In genomic region chr11:116517077-116517476, GRCh38 we compare ENCODE assay signal across 32 cellular contexts.
A peak's percentile ranks its signal among the peaks of the same experiment; 100 is the strongest.
DNase-seq lines count a peak whose midpoint lies in the region; TF ChIP-seq lines count a peak whose summit lies in the region.
"Had no signal": no experiment of that assay in that cellular context is flagged by ENCODE, and none has a peak within 500 bp of the region (broad histone marks: within the 10 kb centered on the region; RNA-seq: fewer than 3 reads in every experiment).

No MANE protein-coding gene starts in this region.

- intact Hi-C loops in stomach (cut with DNase I; ENCODE audit: low total_unique reads) = no loop called here

- no peaks in the 10 kb centered on the region for H3K9me3 ChIP-seq in stomach
- H3K9me3 ChIP-seq in MG63 = no peaks in the 10 kb centered on the region
- H3K9me3 ChIP-seq: A549, HAP-1, heart right ventricle, psoas muscle, thoracic aorta, vagina had no signal

- H3K36me3 ChIP-seq in stomach (no peaks in the 10 kb centered on the region), MG63 (no peaks in the 10 kb centered on the region)
- H3K36me3 ChIP-seq: brain microvascular endothelial cell, HAP-1, heart right ventricle, thoracic aorta, vagina had no signal

- H3K4me3 ChIP-seq in stomach (no peak overlapping the region), MG63 (no peak overlapping the region)
- H3K4me3 ChIP-seq: A549, dorsolateral prefrontal cortex, HAP-1, heart right ventricle, lung, psoas muscle, thoracic aorta, vagina had no signal

- no peak for TF ChIP-seq EP300 in stomach (IDR thresholded peaks at IDR 0.05)

- 39 to 51% (median 42%) methylated on average over 4 of the region's 4 CpGs for WGBS in stomach, 5 donors

- H3K27me3 ChIP-seq in stomach (peaks cover 0 to 30% (median 5%) of the 10 kb centered on the region in 3 donors), MG63 (no peaks in the 10 kb centered on the region)
- H3K27me3 ChIP-seq: brain microvascular endothelial cell, vagina had no signal

- H3K27ac ChIP-seq in stomach = no peak overlapping the region
- H3K27ac ChIP-seq: A549, brain microvascular endothelial cell, dorsolateral prefrontal cortex, heart right ventricle, HL-60, psoas muscle, thoracic aorta, vagina had no signal

- DNase-seq in NCI-H748 (lab: John Stamatoyannopoulos, UW; ENCODE audit: unreplicated experiment) (peak; percentile 66), NCI-H748 treated with DMSO at 0.1 percent for 48 hours (lab: John Stamatoyannopoulos, UW) (no peak), NCI-H345 treated with DMSO at 0.1 percent for 48 hours (lab: John Stamatoyannopoulos, UW; ENCODE audit: unreplicated experiment) (peak; percentile 14), ecto neural progenitor cell (ENCODE audit: low spot score) (peak; percentile 45), stomach (peak; percentile 22), NCI-H2171 treated with DMSO at 0.1 percent for 48 hours (lab: John Stamatoyannopoulos, UW) (no peak), MG63 (no peak)
- DNase-seq in activated naive CD4-positive, alpha-beta T cell (lab: John Stamatoyannopoulos, UW) = no peak
- DNase-seq: activated CD4-positive, alpha-beta T cell treated with anti-CD3 and anti-CD28 coated beads for 4 hours; activated CD8-positive, alpha-beta T cell treated with anti-CD3 and anti-CD28 coated beads, Interleukin-2, amount 10 ng/mL, durations not matched to agents 7 days and 5 days; activated naive CD4-positive, alpha-beta T cell treated with anti-CD3 and anti-CD28 coated beads, Interleukin-2, amount 10 ng/mL, durations not matched to agents 7 days and 5 days; AML-193; amniotic stem cell; brain microvascular endothelial cell; CD4-positive, CD25-positive, alpha-beta regulatory T cell; dorsolateral prefrontal cortex; foreskin melanocyte; heart right ventricle; Karpas-422; naive thymus-derived CD8-positive, alpha-beta T cell; NCI-H1694; NCI-H446; nucleus accumbens; psoas muscle; Right ventricle myocardium superior; stimulated activated CD8-positive, alpha-beta memory T cell treated with anti-CD3 and anti-CD28 coated beads, Interleukin-4, amount 100 ng/mL, for 48 hours had no signal

- no peak for TF ChIP-seq POLR2A in stomach (IDR thresholded peaks at IDR 0.05)

- H3K4me1 ChIP-seq in stomach = no peaks in the 10 kb centered on the region
- H3K4me1 ChIP-seq: A549, HAP-1, heart right ventricle, psoas muscle, vagina had no signal

- TF ChIP-seq CTCF in stomach (IDR thresholded peaks at IDR 0.05) = no peak

Comparison
In these comparisons a context has a peak if more than half of its experiments do, and no peak if none do; other contexts are left out.
1. DNase-seq: peak in NCI-H748 (single experiment), NCI-H345 treated with DMSO at 0.1 percent for 48 hours (single experiment), ecto neural progenitor cell (single experiment) and stomach (single experiment); none in NCI-H748 treated with DMSO at 0.1 percent for 48 hours (single experiment), NCI-H2171 treated with DMSO at 0.1 percent for 48 hours (single experiment), activated naive CD4-positive, alpha-beta T cell (0 of 4) and MG63 (single experiment).